In genomic region chr1:52727114-52727586, GRCh38 we compare ENCODE assay signal across 8 cellular contexts. TPM values are rescaled to one million over a fixed set of nuclear protein-coding genes. Genes with fewer than 3 reads are reported as not detected.
DNase-seq lines count a peak whose midpoint lies in the region; ATAC-seq and TF ChIP-seq lines count a peak whose summit lies in the region.

No MANE protein-coding gene starts in this region.

- no peaks in the 10 kb centered on the region for H3K9me3 Mint-ChIP-seq in neural crest cell

- peak overlapping the region; percentile 90 for H3K4me3 ChIP-seq in AG10803 (ENCODE audit: low read length)
- peak overlapping the region; percentile 94 for H3K4me3 ChIP-seq in WI38 (ENCODE audit: low read depth, low read length)
- H3K4me3 ChIP-seq in fibroblast of the aortic adventitia (ENCODE audit: low read depth, low read length): peak overlapping the region; percentile 87

- TF ChIP-seq CTCF in AG10803 (conservative IDR thresholded peaks at IDR 0.05; ENCODE audit: low read length): no peak
- TF ChIP-seq CTCF in GM20000 (IDR thresholded peaks at IDR 0.05; ENCODE audit: extremely low read depth, missing control alignments): no peak
- no peak for TF ChIP-seq CTCF in WI38 (IDR thresholded peaks at IDR 0.05; ENCODE audit: low read depth, low read length)
- no peak for TF ChIP-seq CTCF in fibroblast of the aortic adventitia (IDR thresholded peaks at IDR 0.05; ENCODE audit: insufficient read depth, low read length)
- TF ChIP-seq CTCF in neural crest cell (conservative IDR thresholded peaks at IDR 0.05): no peak

- H3K27me3 Mint-ChIP-seq in neural crest cell (ENCODE audit: low read depth): no peaks in the 10 kb centered on the region

- ATAC-seq in HG03280 (IDR thresholded peaks at IDR 0.05; ENCODE audit: unreplicated experiment): no peak
- ATAC-seq in HG02970 (IDR thresholded peaks at IDR 0.05; ENCODE audit: low FRiP score, unreplicated experiment): no peak

- H3K36me3 Mint-ChIP-seq in neural crest cell (ENCODE audit: low read depth): no peaks in the 10 kb centered on the region

- H3K4me1 Mint-ChIP-seq in neural crest cell: peaks cover 38% of the 10 kb centered on the region

- peak overlapping the region; percentile 90 for H3K4me3 Mint-ChIP-seq in neural crest cell

- no peak for DNase-seq in AG10803 (ENCODE audit: low read depth)
- DNase-seq in GM20000 (ENCODE audit: low spot score): peak; percentile 32
- peak; percentile 27 for DNase-seq in fibroblast of the aortic adventitia (ENCODE audit: low read depth)
- DNase-seq in neural crest cell (ENCODE audit: low read depth, low spot score): peak; percentile 7
- no peak for DNase-seq in HCEC 1CT

- H3K27ac Mint-ChIP-seq in neural crest cell (ENCODE audit: unreplicated experiment): peak overlapping the region; percentile 93

RNA-seq across cellular contexts. Expression of gene ZYG11B, which starts 0.9 kb away (rescaled TPM):
- 36.7 and 59.7 TPM in 2 replicates for total RNA-seq in fibroblast of the aortic adventitia (ENCODE audit: low replicate concordance)
- total RNA-seq in neural crest cell: 39.3 and 39.5 TPM in 2 replicates

RNA-seq across cellular contexts. Expression of gene COA7, which starts 29.0 kb away (rescaled TPM):
- total RNA-seq in fibroblast of the aortic adventitia (ENCODE audit: low replicate concordance) (15.2 and 15.7 TPM in 2 replicates), neural crest cell (35.0 and 38.9 TPM in 2 replicates)

Comparison
In these comparisons a context has a peak if more than half of its experiments do, and no peak if none do; other contexts are left out.
1. DNase-seq: peak in GM20000 (single experiment), fibroblast of the aortic adventitia (single experiment) and neural crest cell (single experiment); none in AG10803 (single experiment) and HCEC 1CT (single experiment).
2. Peak in every context shown above with its lines, with median percentiles within 50 percentile points of each other: H3K4me3 ChIP-seq.